Comparison of ENCODE assay signal across 29 cellular contexts in the genomic region with DNA sequence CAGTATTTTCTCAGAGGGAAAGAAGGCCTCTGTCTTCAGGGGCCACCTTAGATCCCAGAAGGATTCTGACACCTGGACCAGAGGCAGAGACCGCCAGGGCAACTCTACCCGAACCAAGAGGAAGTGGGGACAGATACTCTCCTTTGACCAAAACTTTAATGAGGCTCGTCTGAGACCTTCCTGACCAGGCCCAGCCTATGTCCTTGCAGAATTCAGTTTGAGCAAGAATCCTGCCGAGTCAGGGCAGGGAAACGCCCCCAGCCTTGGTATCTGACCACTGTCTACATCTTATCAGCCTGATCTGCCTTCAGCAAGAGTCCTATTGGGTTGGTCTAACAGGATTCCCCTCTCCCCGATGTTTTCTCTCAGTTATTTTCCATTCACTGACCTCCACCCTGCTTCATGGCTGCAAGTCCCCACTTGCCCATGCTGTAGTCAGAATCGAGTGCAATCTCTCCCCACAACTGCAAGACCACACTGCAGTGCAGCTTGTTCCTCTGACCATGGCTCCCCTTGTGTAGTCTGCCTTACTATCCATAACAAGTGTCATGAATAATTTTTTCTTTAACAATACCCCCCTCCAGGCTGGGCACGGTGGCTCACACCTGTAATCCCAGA.
"Had no signal": no experiment of that assay in that cellular context is flagged by ENCODE, and none has a peak within 500 bp of the region (broad histone marks: within the 10 kb centered on the region; RNA-seq: fewer than 3 reads in every experiment).

No MANE protein-coding gene starts in this region.

- H3K27me3 Mint-ChIP-seq: activated CD4-positive, alpha-beta memory T cell treated with anti-CD3 and anti-CD28 coated beads, Interleukin-2, amount 10 ng/mL, durations not matched to agents 7 days and 5 days; activated CD8-positive, alpha-beta memory T cell treated with anti-CD3 and anti-CD28 coated beads, Interleukin-2, amount 10 ng/mL, durations not matched to agents 7 days and 5 days; activated naive CD8-positive, alpha-beta T cell treated with anti-CD3 and anti-CD28 coated beads for 36 hours had no signal

- H3K36me3 ChIP-seq: SJCRH30 had no signal

- DNase-seq: activated CD4-positive, alpha-beta memory T cell treated with anti-CD3 and anti-CD28 coated beads, Interleukin-2, amount 10 ng/mL, durations not matched to agents 7 days and 5 days; activated CD8-positive, alpha-beta memory T cell treated with anti-CD3 and anti-CD28 coated beads for 24 hours; activated CD8-positive, alpha-beta memory T cell treated with anti-CD3 and anti-CD28 coated beads, Interleukin-2, amount 10 ng/mL, durations not matched to agents 7 days and 5 days; activated CD8-positive, alpha-beta memory T cell treated with anti-CD3 and anti-CD28 coated beads, Interleukin-2, amount 50 U/mL, for 48 hours; activated effector memory CD4-positive, alpha-beta T cell treated with Interleukin-2 at 50 U/mL for 16 hours; activated naive CD4-positive, alpha-beta T cell; activated naive CD4-positive, alpha-beta T cell treated with anti-CD3 and anti-CD28 coated beads, Interleukin-2, amount 50 U/mL, for 16 hours; activated naive CD8-positive, alpha-beta T cell treated with anti-CD3 and anti-CD28 coated beads for 36 hours; activated T-cell treated with anti-CD3 and anti-CD28 coated beads, Interleukin-2, amount 50 U/mL, for 48 hours; body of pancreas; central memory CD4-positive, alpha-beta T cell; Karpas-422; KBM-7; NCI-H1048; NCI-H1105 treated with DMSO at 0.1 percent for 48 hours; NCI-H1436; NCI-H1694; NCI-H1930; NCI-H2081 treated with DMSO at 0.1 percent for 48 hours; NCI-H226; NCI-H446 treated with DMSO at 0.1 percent for 48 hours; NCI-H524; NCI-H69; NK-92 treated with Interleukin-12 subunit alpha and Interleukin-12 subunit beta, amount 100 ng/mL, for 24 hours; SHP77; SJCRH30; T1000; WERI-Rb-1 had no signal

- H3K9me3 ChIP-seq: SJCRH30 had no signal

- H3K27me3 ChIP-seq: body of pancreas, SJCRH30 had no signal

- H3K27ac Mint-ChIP-seq: activated CD4-positive, alpha-beta memory T cell treated with anti-CD3 and anti-CD28 coated beads, Interleukin-2, amount 10 ng/mL, durations not matched to agents 7 days and 5 days; activated CD8-positive, alpha-beta memory T cell treated with anti-CD3 and anti-CD28 coated beads, Interleukin-2, amount 10 ng/mL, durations not matched to agents 7 days and 5 days; activated naive CD8-positive, alpha-beta T cell treated with anti-CD3 and anti-CD28 coated beads for 36 hours had no signal

- ATAC-seq: activated CD8-positive, alpha-beta memory T cell treated with anti-CD3 and anti-CD28 coated beads, Interleukin-2, amount 10 ng/mL, durations not matched to agents 7 days and 5 days; body of pancreas had no signal

- H3K27ac ChIP-seq: body of pancreas, SJCRH30, SK-N-MC, WERI-Rb-1 had no signal

- H3K4me1 ChIP-seq: body of pancreas, SJCRH30 had no signal

- H3K4me3 Mint-ChIP-seq: activated CD4-positive, alpha-beta memory T cell treated with anti-CD3 and anti-CD28 coated beads, Interleukin-2, amount 10 ng/mL, durations not matched to agents 7 days and 5 days; activated CD8-positive, alpha-beta memory T cell treated with anti-CD3 and anti-CD28 coated beads, Interleukin-2, amount 10 ng/mL, durations not matched to agents 7 days and 5 days; activated naive CD8-positive, alpha-beta T cell treated with anti-CD3 and anti-CD28 coated beads for 36 hours had no signal

- H3K4me3 ChIP-seq: body of pancreas, SJCRH30, SK-N-MC had no signal
